In genomic region chr2:217993817-217994459, GRCh38 we compare ENCODE assay signal across 8 cellular contexts. TPM values are rescaled to one million over a fixed set of nuclear protein-coding genes. Genes with fewer than 3 reads are reported as not detected.
DNase-seq lines count a peak whose midpoint lies in the region; ATAC-seq and TF ChIP-seq lines count a peak whose summit lies in the region.

No MANE protein-coding gene starts in this region.

- H3K9me2 ChIP-seq in SK-N-SH: no peaks in the 10 kb centered on the region

- CTCF ChIA-PET in CD4-positive, alpha-beta T cell (lab: Charles Lee): no interaction called here
- CTCF ChIA-PET in SK-N-SH (lab: Yijun Ruan, JAX): interaction anchor here (0.6 to 30.4 kb wide), 60 partner anchors 9 to 1307 kb away, joined by 3 to 666 read pairs (median 4); partner anchors contain the start of genes RUFY4 and TNS1

- no peaks in the 10 kb centered on the region for H3K4me1 Mint-ChIP-seq in CD4-positive, alpha-beta T cell (ENCODE audit: low read depth)
- peaks cover 5% of the 10 kb centered on the region for H3K4me1 Mint-ChIP-seq in activated naive CD8-positive, alpha-beta T cell treated with anti-CD3 and anti-CD28 coated beads, Interleukin-2, amount 10 ng/mL, durations not matched to agents 7 days and 5 days

- H4K20me1 ChIP-seq in SK-N-SH (ENCODE audit: insufficient read depth): peaks cover 55% of the 10 kb centered on the region

- peak overlapping the region; percentile 88 for H3K4me2 ChIP-seq in SK-N-SH

- H3K9ac ChIP-seq in SK-N-SH: peak overlapping the region; percentile 63; the same call in 1 of the 2 replicates

- H3K79me2 ChIP-seq in SK-N-SH (ENCODE audit: insufficient read depth): peaks cover 82% of the 10 kb centered on the region

- no peak overlapping the region for H3K4me3 Mint-ChIP-seq in CD4-positive, alpha-beta T cell
- H3K4me3 Mint-ChIP-seq in activated naive CD8-positive, alpha-beta T cell treated with anti-CD3 and anti-CD28 coated beads, Interleukin-2, amount 10 ng/mL, durations not matched to agents 7 days and 5 days: no peak overlapping the region

- H3K27ac ChIP-seq in CD4-positive, alpha-beta T cell (ENCODE audit: low read depth, low read length): no peak overlapping the region
- peak overlapping the region in 1 of 2 experiments; percentile 94; a peak in 2 of 4 replicates for H3K27ac ChIP-seq in SK-N-SH (ENCODE audit: low read depth in 2 of 2, low read length in 1 of 2)

- H3K27me3 Mint-ChIP-seq in CD4-positive, alpha-beta T cell: peaks cover 15% of the 10 kb centered on the region
- peaks cover 20% of the 10 kb centered on the region for H3K27me3 Mint-ChIP-seq in activated naive CD8-positive, alpha-beta T cell treated with anti-CD3 and anti-CD28 coated beads, Interleukin-2, amount 10 ng/mL, durations not matched to agents 7 days and 5 days

- TF ChIP-seq CTCF in CD4-positive, alpha-beta T cell (IDR thresholded peaks at IDR 0.05): peak; percentile 70
- peak; percentile 85 for TF ChIP-seq CTCF in SK-N-SH (IDR thresholded peaks at IDR 0.05)

- peaks cover 25 to 42% of the 10 kb centered on the region in 2 experiments; a peak in 3 of 4 replicates for H3K4me1 ChIP-seq in SK-N-SH (ENCODE audit: control insufficient read depth in 1 of 2, insufficient read depth in 2 of 2, low read depth in 1 of 2, low read length in 1 of 2)

- H2AFZ ChIP-seq in SK-N-SH (ENCODE audit: low read depth): no peak overlapping the region

- H3F3A ChIP-seq in SK-N-SH (replicated peaks; ENCODE audit: insufficient read depth): peaks cover 43% of the 10 kb centered on the region

- ATAC-seq in CD4-positive, alpha-beta T cell (ENCODE audit: poor library complexity): no peak
- ATAC-seq in HG02678 (IDR thresholded peaks at IDR 0.05; ENCODE audit: unreplicated experiment): peak; percentile 40
- peak; percentile 80 for ATAC-seq in activated naive CD8-positive, alpha-beta T cell treated with anti-CD3 and anti-CD28 coated beads, Interleukin-2, amount 10 ng/mL, durations not matched to agents 7 days and 5 days (ENCODE audit: low read depth)
- ATAC-seq in GM19324 (IDR thresholded peaks at IDR 0.05; ENCODE audit: low FRiP score, unreplicated experiment): no peak

- H3K9me3 ChIP-seq in CD4-positive, alpha-beta T cell (ENCODE audit: control insufficient read depth, low read length): no peaks in the 10 kb centered on the region
- H3K9me3 ChIP-seq in SK-N-SH: no peaks in the 10 kb centered on the region

- DNase-seq in CD4-positive, alpha-beta T cell: peak; percentile 13 to 58 (median 32)
- peak; percentile 85 for DNase-seq in SK-N-SH
- peak; percentile 77 for DNase-seq in activated naive CD8-positive, alpha-beta T cell treated with anti-CD3 and anti-CD28 coated beads, Interleukin-2, amount 10 ng/mL, durations not matched to agents 7 days and 5 days
- DNase-seq in iPS-NIHi7 (ENCODE audit: extremely low spot score): peak; percentile 89
- DNase-seq in stimulated activated CD4-positive, alpha-beta T cell treated with anti-CD3 and anti-CD28 coated beads, Interleukin-1b, Interleukin-23, amount 100 ng/mL, for 24 hours (ENCODE audit: low read depth in 4 of 4, low spot score in 1 of 4): peak in 3 of 4 experiments; percentile 42 to 49 (median 48)
- no peak for DNase-seq in cerebellar nuclear complex (lab: John Stamatoyannopoulos, UW)

- WGBS in SK-N-SH (ENCODE audit: low lambda C conversion rate): 75% methylated on average over 6 of the region's 6 CpGs

- H3K36me3 Mint-ChIP-seq in CD4-positive, alpha-beta T cell (ENCODE audit: low read depth): no peaks in the 10 kb centered on the region
- H3K36me3 Mint-ChIP-seq in activated naive CD8-positive, alpha-beta T cell treated with anti-CD3 and anti-CD28 coated beads, Interleukin-2, amount 10 ng/mL, durations not matched to agents 7 days and 5 days: no peaks in the 10 kb centered on the region

- no peak overlapping the region for H3K27ac Mint-ChIP-seq in CD4-positive, alpha-beta T cell
- no peak overlapping the region for H3K27ac Mint-ChIP-seq in activated naive CD8-positive, alpha-beta T cell treated with anti-CD3 and anti-CD28 coated beads, Interleukin-2, amount 10 ng/mL, durations not matched to agents 7 days and 5 days

- H3K9me3 Mint-ChIP-seq in CD4-positive, alpha-beta T cell: no peaks in the 10 kb centered on the region
- H3K9me3 Mint-ChIP-seq in activated naive CD8-positive, alpha-beta T cell treated with anti-CD3 and anti-CD28 coated beads, Interleukin-2, amount 10 ng/mL, durations not matched to agents 7 days and 5 days: no peaks in the 10 kb centered on the region

- peak overlapping the region in 1 of 2 experiments; percentile 38; a peak in 1 of 4 replicates for H3K4me3 ChIP-seq in SK-N-SH (ENCODE audit: low read depth in 2 of 2, low read length in 1 of 2)

- no peaks in the 10 kb centered on the region for H3K27me3 ChIP-seq in CD4-positive, alpha-beta T cell (ENCODE audit: control insufficient read depth, insufficient read depth, low read length)
- no peaks in the 10 kb centered on the region for H3K27me3 ChIP-seq in SK-N-SH (ENCODE audit: insufficient read depth)

- POLR2A ChIA-PET in CD4-positive, alpha-beta T cell (lab: Charles Lee): no interaction called here
- POLR2A ChIA-PET in SK-N-SH (lab: Yijun Ruan, JAX): interaction anchor here (0.8 kb wide), 1 partner anchor 50 kb away, joined by 3 read pairs; no protein-coding TSS in a partner anchor
- POLR2A ChIA-PET in activated naive CD8-positive, alpha-beta T cell treated with anti-CD3 and anti-CD28 coated beads, Interleukin-2, amount 10 ng/mL, durations not matched to agents 7 days and 5 days (lab: Charles Lee): no interaction called here

- TF ChIP-seq EP300 in SK-N-SH (IDR thresholded peaks at IDR 0.05; ENCODE audit: borderline replicate concordance in 1 of 2, low read depth in 1 of 2, low read length in 1 of 2): no peak

- peak; percentile 57 for TF ChIP-seq RAD21 in SK-N-SH (IDR thresholded peaks at IDR 0.05; ENCODE audit: low read length)

- peaks cover 5 to 15% of the 10 kb centered on the region in 2 experiments for H3K36me3 ChIP-seq in SK-N-SH (replicated peaks in 1 of 2; ENCODE audit: control insufficient read depth in 1 of 2, insufficient read depth in 2 of 2, low read length in 1 of 2)

- intact Hi-C loops in CD4-positive, alpha-beta T cell (cut with DNase I, micrococcal nuclease): no loop called here

TF ChIP-seq in SK-N-SH, 30 proteins besides CTCF, POLR2A, EP300 and RAD21:
- 0 out of 2 replicates have a peak, but pooled peaks have one; percentile 2 for TF ChIP-seq REST (IDR thresholded peaks at IDR 0.05; ENCODE audit: low read depth, low read length)
- peak; percentile 61 for TF ChIP-seq SMC3 (IDR thresholded peaks at IDR 0.05; ENCODE audit: low read depth, low read length)
- TF ChIP-seq CHD2 (IDR thresholded peaks at IDR 0.05; ENCODE audit: low read length, partially characterized antibody): no peak
- TF ChIP-seq GABPA (IDR thresholded peaks at IDR 0.05; ENCODE audit: low read depth): no peak

RNA-seq across cellular contexts. Expression of gene TNS1, which starts 8.9 kb away (rescaled TPM):
- total RNA-seq in CD4-positive, alpha-beta T cell: under 1 TPM; 0.25 to 0.34 TPM
- polyA plus RNA-seq in SK-N-SH (2012; rRNA removed): 10.5 and 12.1 TPM in 2 replicates
- 7.1 and 10.2 TPM in 2 replicates for polyA plus RNA-seq in SK-N-SH (2012; cell fraction: cytosol; rRNA removed)
- 34.1 and 40.8 TPM in 2 replicates for polyA plus RNA-seq in SK-N-SH (2012; cell fraction: nucleus; rRNA removed)
- 10 to 100 TPM; 15.1 to 21.2 TPM for total RNA-seq in activated naive CD8-positive, alpha-beta T cell treated with anti-CD3 and anti-CD28 coated beads, Interleukin-2, amount 10 ng/mL, durations not matched to agents 7 days and 5 days

Comparison
In these comparisons a context has a peak if more than half of its experiments do, and no peak if none do; other contexts are left out.
1. ATAC-seq: peak in HG02678 (single experiment) and activated naive CD8-positive, alpha-beta T cell treated with anti-CD3 and anti-CD28 coated beads, Interleukin-2, amount 10 ng/mL, durations not matched to agents 7 days and 5 days (single experiment); none in CD4-positive, alpha-beta T cell (single experiment) and GM19324 (single experiment).
2. DNase-seq: peak in CD4-positive, alpha-beta T cell (10 of 10), SK-N-SH (single experiment), activated naive CD8-positive, alpha-beta T cell treated with anti-CD3 and anti-CD28 coated beads, Interleukin-2, amount 10 ng/mL, durations not matched to agents 7 days and 5 days (single experiment), iPS-NIHi7 (single experiment) and stimulated activated CD4-positive, alpha-beta T cell treated with anti-CD3 and anti-CD28 coated beads, Interleukin-1b, Interleukin-23, amount 100 ng/mL, for 24 hours (3 of 4); none in cerebellar nuclear complex (0 of 2).
3. RNA of gene TNS1, which starts 8.9 kb away (total RNA-seq): 15.1 to 21.2 TPM in activated naive CD8-positive, alpha-beta T cell treated with anti-CD3 and anti-CD28 coated beads, Interleukin-2, amount 10 ng/mL, durations not matched to agents 7 days and 5 days; 0.25 to 0.34 TPM in CD4-positive, alpha-beta T cell; every median in the first group is over 10 times any median in the second.